28 cellular contexts compared by ENCODE assay signal in the genomic region with DNA sequence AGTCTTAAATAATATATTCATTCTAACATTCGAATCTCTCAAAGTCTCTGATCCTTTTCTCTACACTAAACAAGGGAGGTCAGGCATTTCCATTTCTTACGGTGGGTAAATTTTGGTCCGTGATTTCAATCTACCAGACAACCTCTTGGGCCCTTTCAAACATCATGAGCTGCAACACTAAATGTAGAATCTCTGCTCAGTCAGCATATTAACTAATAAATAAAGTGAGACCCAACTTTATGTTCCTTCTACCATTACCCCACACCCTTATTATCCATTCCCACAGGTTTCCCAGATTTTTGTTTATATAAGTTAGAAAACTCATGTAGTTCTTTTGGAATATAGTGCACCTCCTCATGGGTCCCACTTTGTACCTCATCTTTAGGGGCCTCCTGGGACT. TPM values are rescaled to one million over a fixed set of nuclear protein-coding genes. Genes with fewer than 3 reads are reported as not detected.
DNase-seq lines count a peak whose midpoint lies in the region; ATAC-seq, FAIRE-seq and TF ChIP-seq lines count a peak whose summit lies in the region.
"Had no signal": no experiment of that assay in that cellular context is flagged by ENCODE, and none has a peak within 500 bp of the region (broad histone marks: within the 10 kb centered on the region; RNA-seq: fewer than 3 reads in every experiment).

No MANE protein-coding gene starts in this region.

- H3K36me3 Mint-ChIP-seq in activated naive CD4-positive, alpha-beta T cell treated with anti-CD3 and anti-CD28 coated beads, Interleukin-2, amount 50 U/mL, for 24 hours: peaks cover 2% of the 10 kb centered on the region
- H3K36me3 Mint-ChIP-seq in activated naive CD4-positive, alpha-beta T cell treated with anti-CD3 and anti-CD28 coated beads, Interleukin-2, amount 10 ng/mL, durations not matched to agents 7 days and 5 days: no peaks in the 10 kb centered on the region
- H3K36me3 Mint-ChIP-seq: CD8-positive, alpha-beta T cell had no signal

- H3K27ac ChIP-seq in HepG2 (ENCODE audit: extremely low read length, insufficient read depth, low read length) (no peak overlapping the region), right lobe of liver (no peak overlapping the region), DND-41 (ENCODE audit: low read length) (no peak overlapping the region), K562 (ENCODE audit: extremely low read depth, low read depth, low read length) (no peak overlapping the region), kidney (ENCODE audit: low read depth in 2 of 2, low read length in 2 of 2) (no peak overlapping the region)
- H3K27ac ChIP-seq: BLaER1 treated with 17β-estradiol and CSF1 and Interleukin-3, amounts not matched to agents 10 nM and 100 nM; C4-2B had no signal

- intact Hi-C loops in HepG2 (cut with micrococcal nuclease; ENCODE audit: unreplicated experiment): no loop called here
- intact Hi-C loops in right lobe of liver (cut with DNase I): no loop called here
- intact Hi-C loops in K562 (cut with micrococcal nuclease): loop anchor here (10.0 kb wide), 1 partner anchor 139 kb away; no protein-coding TSS in a partner anchor
- intact Hi-C loops in kidney (cut with DNase I): no loop called here

- H2AFZ ChIP-seq in HepG2 (ENCODE audit: low read length) (no peak overlapping the region), DND-41 (ENCODE audit: low read depth, low read length) (peak overlapping the region; percentile 28; the same call in 1 of the 2 replicates), K562 (ENCODE audit: low read depth, low read length) (no peak overlapping the region)

- no peaks in the 10 kb centered on the region for H3K79me2 ChIP-seq in HepG2 (ENCODE audit: insufficient read depth, low read length)
- no peaks in the 10 kb centered on the region for H3K79me2 ChIP-seq in DND-41 (ENCODE audit: insufficient read depth, low read length)
- H3K79me2 ChIP-seq in K562 (ENCODE audit: control insufficient read depth, insufficient read depth, low read length): no peaks in the 10 kb centered on the region

- no peaks in the 10 kb centered on the region for H3K27me3 Mint-ChIP-seq in activated naive CD4-positive, alpha-beta T cell treated with anti-CD3 and anti-CD28 coated beads, Interleukin-2, amount 50 U/mL, for 24 hours
- H3K27me3 Mint-ChIP-seq in activated naive CD4-positive, alpha-beta T cell treated with anti-CD3 and anti-CD28 coated beads, Interleukin-2, amount 10 ng/mL, durations not matched to agents 7 days and 5 days: no peaks in the 10 kb centered on the region
- H3K27me3 Mint-ChIP-seq: B cell; CD4-positive, alpha-beta T cell had no signal

- H4K20me1 ChIP-seq in HepG2 (ENCODE audit: insufficient read depth, low read length) (no peaks in the 10 kb centered on the region), DND-41 (ENCODE audit: insufficient read depth, low read length) (no peaks in the 10 kb centered on the region), K562 (replicated peaks; ENCODE audit: control insufficient read depth, insufficient read depth, low read length) (no peaks in the 10 kb centered on the region)
- H4K20me1 ChIP-seq: BLaER1 treated with 17β-estradiol and CSF1 and Interleukin-3, amounts not matched to agents 10 nM and 100 nM had no signal

- 35% methylated on average over 3 of the region's 3 CpGs for WGBS in HepG2 (ENCODE audit: low lambda C conversion rate)
- WGBS in right lobe of liver (ENCODE audit: insufficient coverage, low coverage, low lambda C conversion rate, missing lambda C conversion rate): 70% methylated on average over 3 of the region's 3 CpGs
- 0% methylated on average over 3 of the region's 3 CpGs for WGBS in K562 (ENCODE audit: insufficient coverage, low coverage, missing lambda C conversion rate)

- no TSS peak for BruUV-seq in HepG2 (replicated peaks; lab: Mats Ljungman, UMichigan)
- BruUV-seq in K562 (replicated peaks; lab: Mats Ljungman, UMichigan): no TSS peak

- H3K4me3 ChIP-seq in HepG2 (replicated peaks in 1 of 3; ENCODE audit: insufficient read depth in 1 of 3, low read depth in 2 of 3, low read length in 3 of 3) (no peak overlapping the region), right lobe of liver (no peak overlapping the region), DND-41 (ENCODE audit: low read depth in 1 of 2, low read length in 2 of 2) (no peak overlapping the region), K562 (no peak overlapping the region), kidney (ENCODE audit: low read length in 2 of 2) (no peak overlapping the region)
- H3K4me3 ChIP-seq: BLaER1 treated with 17β-estradiol and CSF1 and Interleukin-3, amounts not matched to agents 10 nM and 100 nM; GM12878 had no signal

- FAIRE-seq in HepG2 (lab: Jason Lieb, UNC) (no peak), K562 (lab: Jason Lieb, UNC) (no peak), kidney (lab: Jason Lieb, UNC) (no peak)
- FAIRE-seq: A204.1, D721Med, GM12878, GM12892, GM18507 had no signal

- H3K27ac Mint-ChIP-seq in activated naive CD4-positive, alpha-beta T cell treated with anti-CD3 and anti-CD28 coated beads, Interleukin-2, amount 50 U/mL, for 24 hours: peak overlapping the region; percentile 68
- no peak overlapping the region for H3K27ac Mint-ChIP-seq in activated naive CD4-positive, alpha-beta T cell treated with anti-CD3 and anti-CD28 coated beads, Interleukin-2, amount 10 ng/mL, durations not matched to agents 7 days and 5 days
- H3K27ac Mint-ChIP-seq: B cell; CD4-positive, alpha-beta T cell; CD8-positive, alpha-beta T cell had no signal

- no peak overlapping the region for H3K9ac ChIP-seq in HepG2 (ENCODE audit: insufficient read depth, low read depth, low read length)
- H3K9ac ChIP-seq in DND-41 (ENCODE audit: low read depth, low read length): no peak overlapping the region
- no peak overlapping the region for H3K9ac ChIP-seq in K562 (ENCODE audit: insufficient read depth in 1 of 2, low read depth in 2 of 2, low read length in 2 of 2)
- no peak overlapping the region for H3K9ac ChIP-seq in kidney (ENCODE audit: low read length in 2 of 2)
- H3K9ac ChIP-seq: BLaER1 treated with 17β-estradiol and CSF1 and Interleukin-3, amounts not matched to agents 10 nM and 100 nM had no signal

- TF ChIP-seq EP300 in HepG2 (IDR thresholded peaks at IDR 0.05; ENCODE audit: low read depth in 2 of 2, low read length in 2 of 2) (no peak), HepG2 (CRISPR knock-in tag; IDR thresholded peaks at IDR 0.05; ENCODE audit: borderline replicate concordance) (no peak), K562 (IDR thresholded peaks at IDR 0.05; ENCODE audit: low read length) (no peak)

- TF ChIP-seq CTCF in HepG2 (CRISPR knock-in tag; IDR thresholded peaks at IDR 0.05) (no peak), right lobe of liver (IDR thresholded peaks at IDR 0.05) (no peak), DND-41 (IDR thresholded peaks at IDR 0.05; ENCODE audit: borderline replicate concordance, extremely low read depth, low read length, poor library complexity, severe bottlenecking) (no peak), K562 (IDR thresholded peaks at IDR 0.05 in 2 of 3, conservative IDR thresholded peaks at IDR 0.05 in 1 of 3; ENCODE audit: insufficient read depth in 2 of 3, low read depth in 1 of 3, low read length in 3 of 3) (no peak), kidney (IDR thresholded peaks at IDR 0.05; ENCODE audit: borderline replicate concordance, extremely low read depth, insufficient read depth) (no peak)

- H3K4me2 ChIP-seq in HepG2 (ENCODE audit: low read depth, low read length) (no peak overlapping the region), DND-41 (ENCODE audit: insufficient read depth, low read length) (no peak overlapping the region), K562 (ENCODE audit: insufficient read depth, low read length) (no peak overlapping the region)
- H3K4me2 ChIP-seq: BLaER1 treated with 17β-estradiol and CSF1 and Interleukin-3, amounts not matched to agents 10 nM and 100 nM had no signal

- H3K36me3 ChIP-seq in HepG2 (replicated peaks in 1 of 2; ENCODE audit: control insufficient read depth in 1 of 2, insufficient read depth in 2 of 2, low read length in 2 of 2): no peaks in the 10 kb centered on the region
- H3K36me3 ChIP-seq in right lobe of liver: no peaks in the 10 kb centered on the region
- H3K36me3 ChIP-seq in DND-41 (ENCODE audit: insufficient read depth, low read length): no peaks in the 10 kb centered on the region
- H3K36me3 ChIP-seq in K562 (ENCODE audit: control insufficient read depth, insufficient read depth, low read length): no peaks in the 10 kb centered on the region
- no peaks in the 10 kb centered on the region for H3K36me3 ChIP-seq in kidney (ENCODE audit: control insufficient read depth in 1 of 2, insufficient read depth in 2 of 2, low read length in 2 of 2)
- H3K36me3 ChIP-seq: BLaER1 treated with 17β-estradiol and CSF1 and Interleukin-3, amounts not matched to agents 10 nM and 100 nM had no signal

- no peaks in the 10 kb centered on the region for H3K9me3 ChIP-seq in HepG2 (ENCODE audit: low read length)
- H3K9me3 ChIP-seq in right lobe of liver: no peaks in the 10 kb centered on the region
- H3K9me3 ChIP-seq in DND-41 (ENCODE audit: insufficient read depth, low read length, severe bottlenecking): no peaks in the 10 kb centered on the region
- no peaks in the 10 kb centered on the region for H3K9me3 ChIP-seq in K562 (replicated peaks; ENCODE audit: control insufficient read depth, insufficient read depth, low read depth, low read length)
- no peaks in the 10 kb centered on the region for H3K9me3 ChIP-seq in kidney (ENCODE audit: control insufficient read depth in 1 of 2, low read length in 2 of 2)
- H3K9me3 ChIP-seq: Caco-2 had no signal

- H3K4me1 Mint-ChIP-seq in activated naive CD4-positive, alpha-beta T cell treated with anti-CD3 and anti-CD28 coated beads, Interleukin-2, amount 50 U/mL, for 24 hours: peaks cover 59% of the 10 kb centered on the region
- peaks cover 22% of the 10 kb centered on the region for H3K4me1 Mint-ChIP-seq in activated naive CD4-positive, alpha-beta T cell treated with anti-CD3 and anti-CD28 coated beads, Interleukin-2, amount 10 ng/mL, durations not matched to agents 7 days and 5 days

- TF ChIP-seq RAD21 in HepG2 (CRISPR knock-in tag; IDR thresholded peaks at IDR 0.05) (no peak), K562 (CRISPR knock-in tag; conservative IDR thresholded peaks at IDR 0.05 in 1 of 2, IDR thresholded peaks at IDR 0.05 in 1 of 2) (no peak)

- peaks cover 5% of the 10 kb centered on the region for H3K9me3 Mint-ChIP-seq in activated naive CD4-positive, alpha-beta T cell treated with anti-CD3 and anti-CD28 coated beads, Interleukin-2, amount 50 U/mL, for 24 hours
- no peaks in the 10 kb centered on the region for H3K9me3 Mint-ChIP-seq in activated naive CD4-positive, alpha-beta T cell treated with anti-CD3 and anti-CD28 coated beads, Interleukin-2, amount 10 ng/mL, durations not matched to agents 7 days and 5 days
- H3K9me3 Mint-ChIP-seq: CD4-positive, alpha-beta T cell had no signal

- no peak for DNase-seq in activated naive CD4-positive, alpha-beta T cell treated with anti-CD3 and anti-CD28 coated beads, Interleukin-2, amount 10 ng/mL, durations not matched to agents 7 days and 5 days
- DNase-seq in HepG2 (ENCODE audit: low spot score) (no peak), right lobe of liver (no peak), DND-41 (no peak), K562 (ENCODE audit: extremely low read depth in 1 of 4, low spot score in 3 of 4) (no peak), kidney (no peak)
- no peak for DNase-seq in activated CD4-positive, alpha-beta T cell treated with anti-CD3 and anti-CD28 coated beads for 48 hours
- DNase-seq: 8988T; AML-193; Caco-2; Calu3; CD4-positive, alpha-beta T cell; CD8-positive, alpha-beta T cell; DMS79 treated with DMSO at 0.1 percent for 48 hours; EL; GDM1 had no signal

- no peak overlapping the region for H3K4me3 Mint-ChIP-seq in activated naive CD4-positive, alpha-beta T cell treated with anti-CD3 and anti-CD28 coated beads, Interleukin-2, amount 50 U/mL, for 24 hours
- no peak overlapping the region for H3K4me3 Mint-ChIP-seq in activated naive CD4-positive, alpha-beta T cell treated with anti-CD3 and anti-CD28 coated beads, Interleukin-2, amount 10 ng/mL, durations not matched to agents 7 days and 5 days
- H3K4me3 Mint-ChIP-seq: B cell; CD4-positive, alpha-beta T cell; CD8-positive, alpha-beta T cell had no signal

- H3K4me1 ChIP-seq in HepG2 (ENCODE audit: insufficient read depth, low read length): no peaks in the 10 kb centered on the region
- peaks cover 0 to 8% (median 0%) of the 10 kb centered on the region in 4 donors for H3K4me1 ChIP-seq in right lobe of liver
- peaks cover 22% of the 10 kb centered on the region for H3K4me1 ChIP-seq in DND-41 (ENCODE audit: insufficient read depth, low read length)
- H3K4me1 ChIP-seq in K562 (replicated peaks in 1 of 2; ENCODE audit: control insufficient read depth in 2 of 2, insufficient read depth in 2 of 2, low read length in 2 of 2): peaks cover 0 to 4% of the 10 kb centered on the region in 2 experiments; a peak in 1 of 5 replicates
- H3K4me1 ChIP-seq in kidney (ENCODE audit: control insufficient read depth in 1 of 2, insufficient read depth in 1 of 2, low read depth in 1 of 2, low read length in 2 of 2): no peaks in the 10 kb centered on the region
- H3K4me1 ChIP-seq: Caco-2 had no signal

- H3K9me1 ChIP-seq in K562 (ENCODE audit: control insufficient read depth, insufficient read depth, low read length): no peaks in the 10 kb centered on the region

- ATAC-seq in HepG2 (no peak), right lobe of liver (no peak), DND-41 (ENCODE audit: insufficient read depth, low read depth) (no peak), K562 (no peak)
- ATAC-seq: CD8-positive, alpha-beta T cell; GM12878 had no signal

- no peak for TF ChIP-seq POLR2A in HepG2 (IDR thresholded peaks at IDR 0.05; ENCODE audit: insufficient read depth in 1 of 2, low read depth in 2 of 2, low read length in 2 of 2)
- no peak for TF ChIP-seq POLR2A in right lobe of liver (IDR thresholded peaks at IDR 0.05)
- TF ChIP-seq POLR2A in K562 (conservative IDR thresholded peaks at IDR 0.05): no peak

- in situ Hi-C loops in HepG2 (cut with HindIII; ENCODE audit: extremely low pct_ligation_motif_present, low pct_unique_long_range_greater_than_20kb) (no loop called here), K562 (cut with MboI) (no loop called here)

- CTCF ChIA-PET in activated naive CD4-positive, alpha-beta T cell treated with anti-CD3 and anti-CD28 coated beads, Interleukin-2, amount 10 ng/mL, durations not matched to agents 7 days and 5 days (lab: Charles Lee): interaction anchor here (0.9 to 8.6 kb wide), 4 partner anchors 12 to 38 kb away, joined by 3 to 240 read pairs (median 4); no protein-coding TSS in a partner anchor
- CTCF ChIA-PET in HepG2 (lab: Yijun Ruan, JAX; ENCODE audit: low intra/inter-chr PET ratio, low total read pairs): no interaction called here
- CTCF ChIA-PET in K562 (lab: Yijun Ruan, JAX; ENCODE audit: low intra/inter-chr PET ratio): no interaction called here

- POLR2A ChIA-PET in HepG2 (lab: Yijun Ruan, JAX) (no interaction called here), K562 (lab: Yijun Ruan, JAX) (interaction anchor here (0.6 kb wide), 1 partner anchor 48 kb away, joined by 3 read pairs; no protein-coding TSS in a partner anchor)

- H3K27me3 ChIP-seq in HepG2 (ENCODE audit: control insufficient read depth in 1 of 2, insufficient read depth in 2 of 2, low read length in 2 of 2) (no peaks in the 10 kb centered on the region), right lobe of liver (no peaks in the 10 kb centered on the region), DND-41 (ENCODE audit: insufficient read depth, low read length, poor library complexity) (no peaks in the 10 kb centered on the region), K562 (ENCODE audit: control insufficient read depth in 2 of 2, insufficient read depth in 2 of 2, low read length in 2 of 2) (no peaks in the 10 kb centered on the region)
- H3K27me3 ChIP-seq: BLaER1 treated with 17β-estradiol and CSF1 and Interleukin-3, amounts not matched to agents 10 nM and 100 nM had no signal

RNA-seq across cellular contexts. Expression of a gene that starts 24.9 kb away (rescaled TPM):
- total RNA-seq in HepG2 (2016; rRNA removed; fragmentation: Illumina TruSeq; extraction: Trizol): not detected in 2 replicates
- not detected in 2 replicates for total RNA-seq in HepG2 (2016; cell fraction: cytosol; rRNA removed; fragmentation: Illumina TruSeq; extraction: Trizol; ENCODE audit: low read depth)
- total RNA-seq in HepG2 (2016; cell fraction: insoluble cytoplasmic fraction; rRNA removed; fragmentation: Illumina TruSeq; extraction: Trizol): not detected in 2 replicates
- total RNA-seq in HepG2 (2016; cell fraction: membrane; rRNA removed; fragmentation: Illumina TruSeq; extraction: Trizol): not detected in 2 replicates
- total RNA-seq in HepG2 (2016; cell fraction: nucleus; rRNA removed; fragmentation: Illumina TruSeq; extraction: Trizol): not detected in 2 replicates
- not detected in 2 replicates for polyA plus RNA-seq in HepG2 (2011; rRNA removed)
- 0.03 TPM in 1 of 2 replicates, not detected in the other for polyA plus RNA-seq in HepG2 (2011; cell fraction: cytosol; rRNA removed)
- polyA plus RNA-seq in HepG2 (2011; cell fraction: nucleus; rRNA removed): 0.05 TPM in 1 of 2 replicates, not detected in the other
- polyA plus RNA-seq in HepG2 (2012): not detected in 2 replicates
- polyA plus RNA-seq in HepG2 (2016; cell fraction: cytosol; fragmentation: Illumina TruSeq; extraction: Trizol; ENCODE audit: low read depth): not detected in 2 replicates
- not detected in 2 replicates for polyA plus RNA-seq in HepG2 (2016; cell fraction: insoluble cytoplasmic fraction; fragmentation: Illumina TruSeq; extraction: Trizol; ENCODE audit: low read depth)
- polyA plus RNA-seq in HepG2 (2016; cell fraction: membrane; fragmentation: Illumina TruSeq; extraction: Trizol; ENCODE audit: low read depth): not detected in 2 replicates
- polyA plus RNA-seq in HepG2 (2016; cell fraction: nucleus; fragmentation: Illumina TruSeq; extraction: Trizol; ENCODE audit: insufficient read depth, low read depth): not detected in 2 replicates
- 0.07 TPM in 1 of 2 replicates, not detected in the other for polyA minus RNA-seq in HepG2 (2011; rRNA and poly(A)+ RNA removed; ENCODE audit: low replicate concordance)
- not detected in 2 replicates for polyA minus RNA-seq in HepG2 (2011; cell fraction: cytosol; rRNA and poly(A)+ RNA removed)
- polyA minus RNA-seq in HepG2 (2011; cell fraction: nucleus; rRNA and poly(A)+ RNA removed): not detected in 2 replicates
- total RNA-seq in right lobe of liver: 1 to 10 TPM in 3 of 6 experiments, under 1 TPM in 3; 0.74 to 5.2 (median 0.99) TPM
- total RNA-seq in K562 (2011; cell fraction: chromatin; rRNA removed; ENCODE audit: low replicate concordance): not detected in 2 replicates
- total RNA-seq in K562 (2011; cell fraction: nucleolus; rRNA removed): not detected in 2 replicates
- not detected in 2 replicates for total RNA-seq in K562 (2011; cell fraction: nucleoplasm; rRNA removed)
- 0.12 TPM in 1 of 2 replicates, not detected in the other for total RNA-seq in K562 (2014; rRNA removed)
- total RNA-seq in K562 (2014; rRNA removed; fragmentation: Illumina TruSeq; extraction: Trizol): 0.11 and 0.19 TPM in 2 replicates
- 0.18 and 0.23 TPM in 2 replicates for total RNA-seq in K562 (2015; rRNA removed; fragmentation: Illumina TruSeq; extraction: Trizol)
- total RNA-seq in K562 (2021): 0.35 and 0.49 TPM in 2 replicates
- polyA plus RNA-seq in K562 (2011; rRNA removed): not detected in 2 replicates
- polyA plus RNA-seq in K562 (2011; cell fraction: cytosol; rRNA removed): 0.03 TPM in 1 of 2 replicates, not detected in the other
- polyA plus RNA-seq in K562 (2011; cell fraction: nucleus; rRNA removed): not detected in 2 replicates
- 0.68 and 2.0 TPM in 2 replicates for polyA plus RNA-seq in K562 (2012)
- polyA plus RNA-seq in K562 (2014; fragmentation: Illumina TruSeq; extraction: Trizol): 0.22 and 0.36 TPM in 2 replicates
- under 1 TPM; 0.17 to 0.39 TPM for polyA plus RNA-seq in K562 (2014; fragmentation: Nextera tagmentation; extraction: Ambion mirVana)
- 0.19 and 1.2 TPM in 2 replicates for polyA plus RNA-seq in K562 (2014; rRNA removed)
- not detected in 2 replicates for polyA minus RNA-seq in K562 (2011; rRNA and poly(A)+ RNA removed)
- polyA minus RNA-seq in K562 (2011; cell fraction: cytosol; rRNA and poly(A)+ RNA removed): not detected in 2 replicates
- not detected in 2 replicates for polyA minus RNA-seq in K562 (2011; cell fraction: nucleus; rRNA and poly(A)+ RNA removed)
- total RNA-seq in kidney: 13.9 TPM
- polyA plus RNA-seq in kidney (ENCODE audit: insufficient read depth, low read depth, low replicate concordance): 0.65 TPM
- total RNA-seq: Caco-2, G401 had no signal
- polyA plus RNA-seq: BJ had no signal

RNA-seq across cellular contexts. Expression of a gene that starts 32.0 kb away (rescaled TPM):
- total RNA-seq in HepG2 (2016; rRNA removed; fragmentation: Illumina TruSeq; extraction: Trizol): not detected in 2 replicates
- total RNA-seq in HepG2 (2016; cell fraction: cytosol; rRNA removed; fragmentation: Illumina TruSeq; extraction: Trizol; ENCODE audit: low read depth): not detected in 2 replicates
- not detected in 2 replicates for total RNA-seq in HepG2 (2016; cell fraction: insoluble cytoplasmic fraction; rRNA removed; fragmentation: Illumina TruSeq; extraction: Trizol)
- total RNA-seq in HepG2 (2016; cell fraction: membrane; rRNA removed; fragmentation: Illumina TruSeq; extraction: Trizol): not detected in 2 replicates
- total RNA-seq in HepG2 (2016; cell fraction: nucleus; rRNA removed; fragmentation: Illumina TruSeq; extraction: Trizol): not detected in 2 replicates
- not detected in 2 replicates for polyA plus RNA-seq in HepG2 (2011; rRNA removed)
- polyA plus RNA-seq in HepG2 (2011; cell fraction: cytosol; rRNA removed): not detected in 2 replicates
- not detected in 2 replicates for polyA plus RNA-seq in HepG2 (2011; cell fraction: nucleus; rRNA removed)
- polyA plus RNA-seq in HepG2 (2012): not detected in 2 replicates
- not detected in 2 replicates for polyA plus RNA-seq in HepG2 (2016; cell fraction: cytosol; fragmentation: Illumina TruSeq; extraction: Trizol; ENCODE audit: low read depth)
- not detected in 2 replicates for polyA plus RNA-seq in HepG2 (2016; cell fraction: insoluble cytoplasmic fraction; fragmentation: Illumina TruSeq; extraction: Trizol; ENCODE audit: low read depth)
- polyA plus RNA-seq in HepG2 (2016; cell fraction: membrane; fragmentation: Illumina TruSeq; extraction: Trizol; ENCODE audit: low read depth): not detected in 2 replicates
- not detected in 2 replicates for polyA plus RNA-seq in HepG2 (2016; cell fraction: nucleus; fragmentation: Illumina TruSeq; extraction: Trizol; ENCODE audit: insufficient read depth, low read depth)
- 0.07 TPM in 1 of 2 replicates, not detected in the other for polyA minus RNA-seq in HepG2 (2011; rRNA and poly(A)+ RNA removed; ENCODE audit: low replicate concordance)
- polyA minus RNA-seq in HepG2 (2011; cell fraction: cytosol; rRNA and poly(A)+ RNA removed): not detected in 2 replicates
- polyA minus RNA-seq in HepG2 (2011; cell fraction: nucleus; rRNA and poly(A)+ RNA removed): not detected in 2 replicates
- total RNA-seq in right lobe of liver: 1 to 10 TPM in 1 of 6 experiments, under 1 TPM in 4, not detected in 1; 0.11 to 1.3 (median 0.37) TPM
- not detected in 2 replicates for total RNA-seq in K562 (2011; cell fraction: chromatin; rRNA removed; ENCODE audit: low replicate concordance)
- not detected in 2 replicates for total RNA-seq in K562 (2011; cell fraction: nucleolus; rRNA removed)
- total RNA-seq in K562 (2011; cell fraction: nucleoplasm; rRNA removed): not detected in 2 replicates
- total RNA-seq in K562 (2014; rRNA removed): not detected in 2 replicates
- not detected in 2 replicates for total RNA-seq in K562 (2014; rRNA removed; fragmentation: Illumina TruSeq; extraction: Trizol)
- not detected in 2 replicates for total RNA-seq in K562 (2015; rRNA removed; fragmentation: Illumina TruSeq; extraction: Trizol)
- total RNA-seq in K562 (2021): not detected in 2 replicates
- not detected in 2 replicates for polyA plus RNA-seq in K562 (2011; rRNA removed)
- not detected in 2 replicates for polyA plus RNA-seq in K562 (2011; cell fraction: cytosol; rRNA removed)
- not detected in 2 replicates for polyA plus RNA-seq in K562 (2011; cell fraction: nucleus; rRNA removed)
- not detected in 2 replicates for polyA plus RNA-seq in K562 (2012)
- polyA plus RNA-seq in K562 (2014; fragmentation: Illumina TruSeq; extraction: Trizol): not detected in 2 replicates
- polyA plus RNA-seq in K562 (2014; fragmentation: Nextera tagmentation; extraction: Ambion mirVana): not detected
- not detected in 2 replicates for polyA plus RNA-seq in K562 (2014; rRNA removed)
- not detected in 2 replicates for polyA minus RNA-seq in K562 (2011; rRNA and poly(A)+ RNA removed)
- not detected in 2 replicates for polyA minus RNA-seq in K562 (2011; cell fraction: cytosol; rRNA and poly(A)+ RNA removed)
- not detected in 2 replicates for polyA minus RNA-seq in K562 (2011; cell fraction: nucleus; rRNA and poly(A)+ RNA removed)
- total RNA-seq in kidney: 3.5 TPM
- 0.41 TPM for polyA plus RNA-seq in kidney (ENCODE audit: insufficient read depth, low read depth, low replicate concordance)
- total RNA-seq: Caco-2, Calu3, G401 had no signal
- polyA plus RNA-seq: BJ had no signal

RNA-seq across cellular contexts. Expression of a gene that starts 52.4 kb away (rescaled TPM):
- total RNA-seq in HepG2 (2016; rRNA removed; fragmentation: Illumina TruSeq; extraction: Trizol) (not detected in 2 replicates), right lobe of liver (1 to 10 TPM in 5 of 6 experiments, under 1 TPM in 1; 0.68 to 5.0 (median 3.4) TPM), K562 (2014; rRNA removed) (0.53 TPM in 1 of 2 replicates, not detected in the other), K562 (2014; rRNA removed; fragmentation: Illumina TruSeq; extraction: Trizol) (0.11 and 0.38 TPM in 2 replicates), K562 (2015; rRNA removed; fragmentation: Illumina TruSeq; extraction: Trizol) (0.40 and 0.94 TPM in 2 replicates), K562 (2021) (0.42 and 0.65 TPM in 2 replicates), kidney (20.5 TPM)
- not detected in 2 replicates for total RNA-seq in HepG2 (2016; cell fraction: cytosol; rRNA removed; fragmentation: Illumina TruSeq; extraction: Trizol; ENCODE audit: low read depth)
- total RNA-seq in HepG2 (2016; cell fraction: insoluble cytoplasmic fraction; rRNA removed; fragmentation: Illumina TruSeq; extraction: Trizol): not detected in 2 replicates
- total RNA-seq in HepG2 (2016; cell fraction: membrane; rRNA removed; fragmentation: Illumina TruSeq; extraction: Trizol): not detected in 2 replicates
- total RNA-seq in HepG2 (2016; cell fraction: nucleus; rRNA removed; fragmentation: Illumina TruSeq; extraction: Trizol): not detected in 2 replicates
- polyA plus RNA-seq in HepG2 (2011; rRNA removed) (not detected in 2 replicates), K562 (2011; rRNA removed) (not detected in 2 replicates), K562 (2014; fragmentation: Illumina TruSeq; extraction: Trizol) (0.10 and 0.24 TPM in 2 replicates), K562 (2014; fragmentation: Nextera tagmentation; extraction: Ambion mirVana) (under 1 TPM in 1 of 2 experiments, not detected in 1; 0.27 TPM), K562 (2014; rRNA removed) (0.18 and 0.30 TPM in 2 replicates), kidney (ENCODE audit: insufficient read depth, low read depth, low replicate concordance) (3.2 TPM)
- 0.05 TPM in 1 of 2 replicates, not detected in the other for polyA plus RNA-seq in HepG2 (2011; cell fraction: cytosol; rRNA removed)
- 0.12 TPM in 1 of 2 replicates, not detected in the other for polyA plus RNA-seq in HepG2 (2011; cell fraction: nucleus; rRNA removed)
- not detected in 2 replicates for polyA plus RNA-seq in HepG2 (2012)
- not detected in 2 replicates for polyA plus RNA-seq in HepG2 (2016; cell fraction: cytosol; fragmentation: Illumina TruSeq; extraction: Trizol; ENCODE audit: low read depth)
- not detected in 2 replicates for polyA plus RNA-seq in HepG2 (2016; cell fraction: insoluble cytoplasmic fraction; fragmentation: Illumina TruSeq; extraction: Trizol; ENCODE audit: low read depth)
- polyA plus RNA-seq in HepG2 (2016; cell fraction: membrane; fragmentation: Illumina TruSeq; extraction: Trizol; ENCODE audit: low read depth): not detected in 2 replicates
- not detected in 2 replicates for polyA plus RNA-seq in HepG2 (2016; cell fraction: nucleus; fragmentation: Illumina TruSeq; extraction: Trizol; ENCODE audit: insufficient read depth, low read depth)
- polyA minus RNA-seq in HepG2 (2011; rRNA and poly(A)+ RNA removed; ENCODE audit: low replicate concordance): not detected in 2 replicates
- not detected in 2 replicates for polyA minus RNA-seq in HepG2 (2011; cell fraction: cytosol; rRNA and poly(A)+ RNA removed)
- not detected in 2 replicates for polyA minus RNA-seq in HepG2 (2011; cell fraction: nucleus; rRNA and poly(A)+ RNA removed)
- not detected in 2 replicates for total RNA-seq in K562 (2011; cell fraction: chromatin; rRNA removed; ENCODE audit: low replicate concordance)
- not detected in 2 replicates for total RNA-seq in K562 (2011; cell fraction: nucleolus; rRNA removed)
- not detected in 2 replicates for total RNA-seq in K562 (2011; cell fraction: nucleoplasm; rRNA removed)
- polyA plus RNA-seq in K562 (2011; cell fraction: cytosol; rRNA removed): 0.06 TPM in 1 of 2 replicates, not detected in the other
- polyA plus RNA-seq in K562 (2011; cell fraction: nucleus; rRNA removed): not detected in 2 replicates
- 0.26 and 2.0 TPM in 2 replicates for polyA plus RNA-seq in K562 (2012)
- 0.27 TPM in 1 of 2 replicates, not detected in the other for polyA minus RNA-seq in K562 (2011; rRNA and poly(A)+ RNA removed)
- not detected in 2 replicates for polyA minus RNA-seq in K562 (2011; cell fraction: cytosol; rRNA and poly(A)+ RNA removed)
- not detected in 2 replicates for polyA minus RNA-seq in K562 (2011; cell fraction: nucleus; rRNA and poly(A)+ RNA removed)
- total RNA-seq: Caco-2, Calu3, Daoy, G401 had no signal
- polyA plus RNA-seq: BJ had no signal
